14 cellular contexts compared by ENCODE assay signal in genomic region chr2:18516112-18516511, GRCh38. TPM values are rescaled to one million over a fixed set of nuclear protein-coding genes. Genes with fewer than 3 reads are reported as not detected.
DNase-seq lines count a peak whose midpoint lies in the region; ATAC-seq and TF ChIP-seq lines count a peak whose summit lies in the region.
"Had no signal": no experiment of that assay in that cellular context is flagged by ENCODE, and none has a peak within 500 bp of the region (broad histone marks: within the 10 kb centered on the region; RNA-seq: fewer than 3 reads in every experiment).

No MANE protein-coding gene starts in this region.

- H3K36me3 ChIP-seq in endodermal cell (ENCODE audit: control insufficient read depth, insufficient read depth, low read length), result no peaks in the 10 kb centered on the region
- H3K36me3 ChIP-seq in naive thymus-derived CD4-positive, alpha-beta T cell (ENCODE audit: control insufficient read depth in 2 of 3, insufficient read depth in 3 of 3, low read length in 3 of 3), result no peaks in the 10 kb centered on the region
- H3K36me3 ChIP-seq: vagina had no signal

- no peak overlapping the region for H3K27ac ChIP-seq in endodermal cell (ENCODE audit: low read depth, low read length)
- no peak overlapping the region for H3K27ac ChIP-seq in naive thymus-derived CD4-positive, alpha-beta T cell (ENCODE audit: low read depth, low read length)
- H3K27ac ChIP-seq: HL-60, vagina had no signal

- H3K27me3 ChIP-seq in endodermal cell (ENCODE audit: control insufficient read depth, insufficient read depth, low read length, poor library complexity, severe bottlenecking), result no peaks in the 10 kb centered on the region
- no peaks in the 10 kb centered on the region for H3K27me3 ChIP-seq in naive thymus-derived CD4-positive, alpha-beta T cell (ENCODE audit: control insufficient read depth in 2 of 2, insufficient read depth in 2 of 2, low read length in 2 of 2)
- H3K27me3 ChIP-seq: vagina had no signal

- CTCF ChIA-PET in naive thymus-derived CD4-positive, alpha-beta T cell (lab: Charles Lee), result interaction anchor here (1.3 kb wide), 1 partner anchor 1348 kb away, joined by 3 read pairs; no protein-coding TSS in a partner anchor
- CTCF ChIA-PET in activated CD8-positive, alpha-beta memory T cell treated with anti-CD3 and anti-CD28 coated beads, Interleukin-2, amount 10 ng/mL, durations not matched to agents 7 days and 5 days (lab: Charles Lee), result no interaction called here

- peak overlapping the region; percentile 59 for H3K27ac Mint-ChIP-seq in endodermal cell
- peak overlapping the region in 1 of 9 donors; percentile 70 for H3K27ac Mint-ChIP-seq in naive thymus-derived CD4-positive, alpha-beta T cell
- H3K27ac Mint-ChIP-seq in activated CD8-positive, alpha-beta memory T cell treated with anti-CD3 and anti-CD28 coated beads, Interleukin-2, amount 10 ng/mL, durations not matched to agents 7 days and 5 days, result no peak overlapping the region

- H3K36me3 Mint-ChIP-seq in endodermal cell (ENCODE audit: low read depth), result no peaks in the 10 kb centered on the region
- H3K36me3 Mint-ChIP-seq in naive thymus-derived CD4-positive, alpha-beta T cell, result no peaks in the 10 kb centered on the region
- no peaks in the 10 kb centered on the region for H3K36me3 Mint-ChIP-seq in activated CD8-positive, alpha-beta memory T cell treated with anti-CD3 and anti-CD28 coated beads, Interleukin-2, amount 10 ng/mL, durations not matched to agents 7 days and 5 days

- POLR2A ChIA-PET in naive thymus-derived CD4-positive, alpha-beta T cell (lab: Charles Lee), result no interaction called here

- peak; percentile 29 for ATAC-seq in naive thymus-derived CD4-positive, alpha-beta T cell
- ATAC-seq in activated CD8-positive, alpha-beta memory T cell treated with anti-CD3 and anti-CD28 coated beads, Interleukin-2, amount 10 ng/mL, durations not matched to agents 7 days and 5 days, result no peak

- no peaks in the 10 kb centered on the region for H3K4me1 ChIP-seq in endodermal cell (ENCODE audit: control insufficient read depth, insufficient read depth, low read length)
- no peaks in the 10 kb centered on the region for H3K4me1 ChIP-seq in naive thymus-derived CD4-positive, alpha-beta T cell (ENCODE audit: control insufficient read depth in 2 of 2, insufficient read depth in 2 of 2, low read length in 2 of 2)

- H3K9me3 Mint-ChIP-seq in endodermal cell, result no peaks in the 10 kb centered on the region
- peaks cover 0 to 2% (median 0%) of the 10 kb centered on the region in 11 donors for H3K9me3 Mint-ChIP-seq in naive thymus-derived CD4-positive, alpha-beta T cell
- H3K9me3 Mint-ChIP-seq in activated CD8-positive, alpha-beta memory T cell treated with anti-CD3 and anti-CD28 coated beads, Interleukin-2, amount 10 ng/mL, durations not matched to agents 7 days and 5 days (ENCODE audit: low read depth), result no peaks in the 10 kb centered on the region

- TF ChIP-seq CTCF in endodermal cell (conservative IDR thresholded peaks at IDR 0.05), result no peak

- H3K9ac ChIP-seq in endodermal cell (ENCODE audit: extremely low read depth, low read length, poor library complexity, severe bottlenecking), result no peak overlapping the region

- no peaks in the 10 kb centered on the region for H3K9me3 ChIP-seq in endodermal cell (ENCODE audit: control insufficient read depth, low read length)
- H3K9me3 ChIP-seq in naive thymus-derived CD4-positive, alpha-beta T cell (ENCODE audit: control insufficient read depth in 2 of 3, low read length in 3 of 3), result no peaks in the 10 kb centered on the region
- H3K9me3 ChIP-seq: vagina had no signal

- DNase-seq in AG08395 (ENCODE audit: low spot score) (peak; percentile 53), OCI-M1 (lab: John Stamatoyannopoulos, UW) (peak; percentile 92), endodermal cell (peak; percentile 57), NCI-H1417 treated with DMSO at 0.1 percent for 48 hours (lab: John Stamatoyannopoulos, UW) (no peak), HuH-7.5 (ENCODE audit: low spot score) (no peak), NCI-H345 (lab: John Stamatoyannopoulos, UW) (no peak)
- DNase-seq in naive thymus-derived CD4-positive, alpha-beta T cell, result no peak
- DNase-seq in activated CD8-positive, alpha-beta memory T cell treated with anti-CD3 and anti-CD28 coated beads, Interleukin-2, amount 10 ng/mL, durations not matched to agents 7 days and 5 days, result no peak
- DNase-seq: activated CD4-positive, alpha-beta T cell treated with anti-CD3 and anti-CD28 coated beads for 4 hours; anterior cingulate cortex; effector CD8-positive, alpha-beta T cell; mammary epithelial cell had no signal

- no peaks in the 10 kb centered on the region for H3K27me3 Mint-ChIP-seq in endodermal cell (ENCODE audit: insufficient read depth)
- peaks cover 17 to 41% (median 28%) of the 10 kb centered on the region in 5 donors for H3K27me3 Mint-ChIP-seq in naive thymus-derived CD4-positive, alpha-beta T cell
- peaks cover 18% of the 10 kb centered on the region for H3K27me3 Mint-ChIP-seq in activated CD8-positive, alpha-beta memory T cell treated with anti-CD3 and anti-CD28 coated beads, Interleukin-2, amount 10 ng/mL, durations not matched to agents 7 days and 5 days

- no peak overlapping the region for H3K4me3 Mint-ChIP-seq in endodermal cell
- no peak overlapping the region for H3K4me3 Mint-ChIP-seq in naive thymus-derived CD4-positive, alpha-beta T cell
- no peak overlapping the region for H3K4me3 Mint-ChIP-seq in activated CD8-positive, alpha-beta memory T cell treated with anti-CD3 and anti-CD28 coated beads, Interleukin-2, amount 10 ng/mL, durations not matched to agents 7 days and 5 days

- intact Hi-C loops in naive thymus-derived CD4-positive, alpha-beta T cell (cut with micrococcal nuclease), result loop anchor here in 1 of 2 donors (10.0 kb wide), 1 partner anchor 809 kb away; no protein-coding TSS in a partner anchor

- peaks cover 2% of the 10 kb centered on the region for H3K4me1 Mint-ChIP-seq in endodermal cell
- H3K4me1 Mint-ChIP-seq in naive thymus-derived CD4-positive, alpha-beta T cell, result no peaks in the 10 kb centered on the region
- H3K4me1 Mint-ChIP-seq in activated CD8-positive, alpha-beta memory T cell treated with anti-CD3 and anti-CD28 coated beads, Interleukin-2, amount 10 ng/mL, durations not matched to agents 7 days and 5 days, result no peaks in the 10 kb centered on the region

- H3K4me3 ChIP-seq in endodermal cell (ENCODE audit: low read length), result no peak overlapping the region
- no peak overlapping the region for H3K4me3 ChIP-seq in naive thymus-derived CD4-positive, alpha-beta T cell (ENCODE audit: low read length)
- H3K4me3 ChIP-seq: vagina had no signal

- 69 to 82% methylated on average over 11 of the region's 11 CpGs for WGBS in endodermal cell (ENCODE audit: insufficient coverage in 1 of 2, insufficient read length in 1 of 2), 2 experiments

RNA-seq across cellular contexts. Expression of gene RDH14, which starts 44.3 kb away (rescaled TPM):
- 10 to 100 TPM; 22.6 to 23.0 TPM for total RNA-seq in endodermal cell
- 16.3 TPM for polyA plus RNA-seq in endodermal cell (2013, experiment 1 of 2)
- 18.8 TPM for polyA plus RNA-seq in endodermal cell (2013, experiment 2 of 2)
- total RNA-seq in naive thymus-derived CD4-positive, alpha-beta T cell, result 10 to 100 TPM in 4 of 5 experiments, 1 to 10 TPM in 1; 9.4 to 20.9 (median 14.9) TPM
- 10 to 100 TPM; 38.9 to 54.8 TPM for polyA plus RNA-seq in naive thymus-derived CD4-positive, alpha-beta T cell
- 10 to 100 TPM; 16.6 to 19.3 TPM for total RNA-seq in activated CD8-positive, alpha-beta memory T cell treated with anti-CD3 and anti-CD28 coated beads, Interleukin-2, amount 10 ng/mL, durations not matched to agents 7 days and 5 days

Comparison
In these comparisons a context has a peak if more than half of its experiments do, and no peak if none do; other contexts are left out.
1. DNase-seq: peak in AG08395 (single experiment), OCI-M1 (single experiment) and endodermal cell (single experiment); none in naive thymus-derived CD4-positive, alpha-beta T cell (0 of 9), NCI-H1417 treated with DMSO at 0.1 percent for 48 hours (single experiment), HuH-7.5 (single experiment), activated CD8-positive, alpha-beta memory T cell treated with anti-CD3 and anti-CD28 coated beads, Interleukin-2, amount 10 ng/mL, durations not matched to agents 7 days and 5 days (single experiment) and NCI-H345 (single experiment).